20 cellular contexts compared by ENCODE assay signal in the genomic region with DNA sequence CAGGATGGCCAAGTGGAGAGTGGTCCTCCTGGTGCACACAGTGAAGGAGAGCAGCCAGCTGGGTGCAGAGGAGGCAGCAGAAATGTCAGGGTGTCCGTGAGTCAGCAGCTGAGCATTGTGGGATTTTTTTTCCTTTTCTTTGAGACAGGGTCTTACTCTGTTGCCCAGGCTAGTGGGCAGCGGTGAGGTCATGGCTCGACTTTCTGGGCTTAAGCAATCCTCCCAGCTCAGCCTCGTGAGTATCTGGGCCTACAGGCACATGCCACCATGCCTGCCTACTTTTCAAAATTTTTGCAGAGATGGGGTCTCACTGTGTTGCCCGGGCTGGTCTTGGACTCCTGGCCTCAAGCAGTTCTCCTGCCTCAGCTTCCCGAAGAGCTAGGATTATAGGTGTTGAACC. TPM values are rescaled to one million over a fixed set of nuclear protein-coding genes. Genes with fewer than 3 reads are reported as not detected.
A peak's percentile ranks its signal among the peaks of the same experiment; 100 is the strongest.
DNase-seq lines count a peak whose midpoint lies in the region; ATAC-seq, FAIRE-seq and TF ChIP-seq lines count a peak whose summit lies in the region.
"Had no signal": no experiment of that assay in that cellular context is flagged by ENCODE, and none has a peak within 500 bp of the region (broad histone marks: within the 10 kb centered on the region; RNA-seq: fewer than 3 reads in every experiment).

No MANE protein-coding gene starts in this region.

- no TSS peak for BruUV-seq in endothelial cell of umbilical vein (replicated peaks; lab: Mats Ljungman, UMichigan)

- H3K36me3 Mint-ChIP-seq in WTC11: no peaks in the 10 kb centered on the region
- H3K36me3 Mint-ChIP-seq in CD4-positive, alpha-beta memory T cell: peaks cover 6 to 15% of the 10 kb centered on the region in 2 donors
- H3K36me3 Mint-ChIP-seq in activated T-cell treated with anti-CD3 and anti-CD28 coated beads, Interleukin-2, amount 50 U/mL, for 24 hours (ENCODE audit: low read depth): peaks cover 18% of the 10 kb centered on the region

- no peaks in the 10 kb centered on the region for H3K9me1 ChIP-seq in endothelial cell of umbilical vein (replicated peaks; ENCODE audit: control insufficient read depth, extremely low read depth, insufficient read depth, low read length)

- H3K4me3 Mint-ChIP-seq in WTC11: no peak overlapping the region
- H3K4me3 Mint-ChIP-seq in CD4-positive, alpha-beta memory T cell: peak overlapping the region in 3 of 8 donors; percentile 17 to 49 (median 36)
- H3K4me3 Mint-ChIP-seq in activated T-cell treated with anti-CD3 and anti-CD28 coated beads, Interleukin-2, amount 50 U/mL, for 24 hours: no peak overlapping the region
- H3K4me3 Mint-ChIP-seq: GM23338 had no signal

- no peaks in the 10 kb centered on the region for H3K27me3 ChIP-seq in BLaER1
- no peaks in the 10 kb centered on the region for H3K27me3 ChIP-seq in endothelial cell of umbilical vein (ENCODE audit: control insufficient read depth in 2 of 2, insufficient read depth in 2 of 2, low read length in 2 of 2)
- H3K27me3 ChIP-seq in CD4-positive, alpha-beta memory T cell (ENCODE audit: insufficient read depth, low read length): no peaks in the 10 kb centered on the region

- H2AFZ ChIP-seq in endothelial cell of umbilical vein (ENCODE audit: low read depth, low read length): no peak overlapping the region
- H2AFZ ChIP-seq: GM23338 had no signal

- TF ChIP-seq POLR2A in GM12891 (IDR thresholded peaks at IDR 0.05; ENCODE audit: low read depth, low read length) (no peak), endothelial cell of umbilical vein (IDR thresholded peaks at IDR 0.05; ENCODE audit: low read depth, low read length) (no peak)

- H4K20me1 ChIP-seq in BLaER1 (peaks cover 100% of the 10 kb centered on the region), endothelial cell of umbilical vein (replicated peaks; ENCODE audit: control insufficient read depth, extremely low read depth, insufficient read depth, low read length) (peaks cover 6% of the 10 kb centered on the region)

- ATAC-seq in WTC11: no peak
- ATAC-seq: GM23338, Right ventricle myocardium inferior had no signal

- POLR2A ChIA-PET in WTC11 (lab: Charles Lee): no interaction called here
- POLR2A ChIA-PET in endothelial cell of umbilical vein (lab: Charles Lee): no interaction called here
- POLR2A ChIA-PET in CD4-positive, alpha-beta memory T cell (lab: Charles Lee; ENCODE audit: partially characterized antibody): interaction anchor here (1.2 kb wide), 1 partner anchor 13 kb away, joined by 3 read pairs; no protein-coding TSS in a partner anchor

- H3K9ac ChIP-seq in BLaER1 (no peak overlapping the region), endothelial cell of umbilical vein (replicated peaks; ENCODE audit: extremely low read depth, insufficient read depth, low read length) (no peak overlapping the region)

- TF ChIP-seq CTCF in WTC11 (IDR thresholded peaks at IDR 0.05): no peak
- TF ChIP-seq CTCF in endothelial cell of umbilical vein (IDR thresholded peaks at IDR 0.05; ENCODE audit: extremely low read depth in 1 of 2, insufficient read depth in 1 of 2, low read depth in 1 of 2, low read length in 2 of 2): no peak

- H3K27ac Mint-ChIP-seq in WTC11: no peak overlapping the region
- peak overlapping the region in 1 of 7 donors; percentile 74 for H3K27ac Mint-ChIP-seq in CD4-positive, alpha-beta memory T cell
- no peak overlapping the region for H3K27ac Mint-ChIP-seq in activated T-cell treated with anti-CD3 and anti-CD28 coated beads, Interleukin-2, amount 50 U/mL, for 24 hours
- H3K27ac Mint-ChIP-seq: GM23338 had no signal

- H3K4me1 ChIP-seq in BLaER1 (peaks cover 75% of the 10 kb centered on the region), endothelial cell of umbilical vein (ENCODE audit: control insufficient read depth, extremely low read depth, insufficient read depth, low read length) (peaks cover 7% of the 10 kb centered on the region)
- peaks cover 94% of the 10 kb centered on the region for H3K4me1 ChIP-seq in CD4-positive, alpha-beta memory T cell (ENCODE audit: insufficient read depth, low read length)

- DNase-seq in GM12891 (ENCODE audit: insufficient read length, low spot score): no peak
- DNase-seq in WTC11 (ENCODE audit: low spot score): no peak
- DNase-seq in endothelial cell of umbilical vein (ENCODE audit: low read depth, low spot score): no peak
- no peak for DNase-seq in CD4-positive, alpha-beta memory T cell
- no peak for DNase-seq in NCI-H524 (lab: John Stamatoyannopoulos, UW)
- no peak for DNase-seq in activated T-cell treated with anti-CD3 and anti-CD28 coated beads, Interleukin-2, amount 50 U/mL, for 24 hours
- DNase-seq: C1 segment of cervical spinal cord, DMS53, GDM1, HCEC 1CT, Kasumi-1, NCI-H1694, NCI-H2081, NCI-H2171, NCI-H345, NCI-H82 had no signal

- H3K4me2 ChIP-seq in BLaER1: peak overlapping the region; percentile 23
- H3K4me2 ChIP-seq in endothelial cell of umbilical vein (ENCODE audit: insufficient read depth, low read length): no peak overlapping the region
- H3K4me2 ChIP-seq: GM23338 had no signal

- CTCF ChIA-PET in WTC11 (lab: Charles Lee): no interaction called here
- CTCF ChIA-PET in endothelial cell of umbilical vein (lab: Charles Lee): no interaction called here
- CTCF ChIA-PET in CD4-positive, alpha-beta memory T cell (lab: Charles Lee; ENCODE audit: partially characterized antibody): no interaction called here

- no peaks in the 10 kb centered on the region for H3K9me3 Mint-ChIP-seq in WTC11
- H3K9me3 Mint-ChIP-seq in CD4-positive, alpha-beta memory T cell: no peaks in the 10 kb centered on the region
- no peaks in the 10 kb centered on the region for H3K9me3 Mint-ChIP-seq in activated T-cell treated with anti-CD3 and anti-CD28 coated beads, Interleukin-2, amount 50 U/mL, for 24 hours
- H3K9me3 Mint-ChIP-seq: GM23338 had no signal

- FAIRE-seq in GM12891 (lab: Jason Lieb, UNC) (no peak), endothelial cell of umbilical vein (lab: Jason Lieb, UNC) (peak; percentile 44)

- H3K36me3 ChIP-seq in BLaER1 (peaks cover 30% of the 10 kb centered on the region), endothelial cell of umbilical vein (ENCODE audit: control insufficient read depth in 2 of 2, extremely low read depth in 1 of 2, insufficient read depth in 2 of 2, low read length in 2 of 2) (no peaks in the 10 kb centered on the region)
- H3K36me3 ChIP-seq in CD4-positive, alpha-beta memory T cell (ENCODE audit: insufficient read depth, low read length): no peaks in the 10 kb centered on the region

- H3K79me2 ChIP-seq in endothelial cell of umbilical vein (ENCODE audit: control insufficient read depth, insufficient read depth, low read length): peaks cover 96% of the 10 kb centered on the region

- dilution Hi-C loops in endothelial cell of umbilical vein (cut with MboI; ENCODE audit: extremely low pct_ligation_motif_present, low sequenced_read_pairs): no loop called here

- H3K4me3 ChIP-seq in BLaER1 (no peak overlapping the region), endothelial cell of umbilical vein (replicated peaks in 1 of 3; ENCODE audit: insufficient read depth in 1 of 3, low read depth in 1 of 3, low read length in 3 of 3) (no peak overlapping the region)
- H3K4me3 ChIP-seq in CD4-positive, alpha-beta memory T cell (ENCODE audit: low read length in 2 of 2): no peak overlapping the region
- H3K4me3 ChIP-seq: GM23338, SK-N-MC had no signal

- H3K9me3 ChIP-seq in BLaER1: no peaks in the 10 kb centered on the region
- no peaks in the 10 kb centered on the region for H3K9me3 ChIP-seq in endothelial cell of umbilical vein (replicated peaks; ENCODE audit: control insufficient read depth, insufficient read depth, low read length)
- no peaks in the 10 kb centered on the region for H3K9me3 ChIP-seq in CD4-positive, alpha-beta memory T cell (ENCODE audit: control insufficient read depth in 1 of 2, low read length in 2 of 2)

- no peaks in the 10 kb centered on the region for H3K27me3 Mint-ChIP-seq in WTC11 (ENCODE audit: low read depth)
- no peaks in the 10 kb centered on the region for H3K27me3 Mint-ChIP-seq in CD4-positive, alpha-beta memory T cell
- H3K27me3 Mint-ChIP-seq in activated T-cell treated with anti-CD3 and anti-CD28 coated beads, Interleukin-2, amount 50 U/mL, for 24 hours: no peaks in the 10 kb centered on the region

- peaks cover 90% of the 10 kb centered on the region for H3K4me1 Mint-ChIP-seq in WTC11
- H3K4me1 Mint-ChIP-seq in CD4-positive, alpha-beta memory T cell: peaks cover 77 to 99% (median 89%) of the 10 kb centered on the region in 4 donors
- H3K4me1 Mint-ChIP-seq in activated T-cell treated with anti-CD3 and anti-CD28 coated beads, Interleukin-2, amount 50 U/mL, for 24 hours (ENCODE audit: low read depth): peaks cover 98% of the 10 kb centered on the region

- intact Hi-C loops in endothelial cell of umbilical vein (cut with micrococcal nuclease): no loop called here
- intact Hi-C loops in CD4-positive, alpha-beta memory T cell (cut with micrococcal nuclease): no loop called here

- H3K27ac ChIP-seq in BLaER1 (no peak overlapping the region), endothelial cell of umbilical vein (ENCODE audit: insufficient read depth, low read depth, low read length) (no peak overlapping the region)
- no peak overlapping the region for H3K27ac ChIP-seq in CD4-positive, alpha-beta memory T cell (ENCODE audit: low read depth, low read length)

TF ChIP-seq in GM12891, 5 proteins besides CTCF, POLR2A, EP300 and RAD21 (continues in another document):
- TF ChIP-seq PAX5 (IDR thresholded peaks at IDR 0.05; ENCODE audit: insufficient read depth, low read length, severe bottlenecking) (no peak), POLR2AphosphoS5 (IDR thresholded peaks at IDR 0.05; ENCODE audit: low read depth, low read length) (no peak)

TF ChIP-seq in endothelial cell of umbilical vein, 7 proteins besides CTCF, POLR2A, EP300 and RAD21:
- TF ChIP-seq MYC (IDR thresholded peaks at IDR 0.05; ENCODE audit: low read depth, low read length): no peak

RNA-seq across cellular contexts. Expression of a gene that starts 16.0 kb away (rescaled TPM):
- polyA plus RNA-seq in GM12891 (2012; ENCODE audit: low read depth, missing spikeins): 36.8 TPM
- 53.8 to 60.3 TPM (median 55.9 TPM) in 3 replicates for total RNA-seq in WTC11 (2021)
- total RNA-seq in endothelial cell of umbilical vein: 81.3 and 89.5 TPM in 2 replicates
- 19.9 and 21.8 TPM in 2 replicates for polyA plus RNA-seq in endothelial cell of umbilical vein
- polyA plus RNA-seq in endothelial cell of umbilical vein (2011; cell fraction: cytosol; rRNA removed): 23.4 and 24.0 TPM in 2 replicates
- 77.1 and 78.2 TPM in 2 replicates for polyA plus RNA-seq in endothelial cell of umbilical vein (2011; cell fraction: nucleus; rRNA removed)
- 25.7 and 28.8 TPM in 2 replicates for polyA plus RNA-seq in endothelial cell of umbilical vein (2012)
- 154 and 179 TPM in 2 replicates for polyA minus RNA-seq in endothelial cell of umbilical vein
- 26.9 TPM for polyA minus RNA-seq in endothelial cell of umbilical vein (2011; cell fraction: cytosol; rRNA and poly(A)+ RNA removed)
- polyA minus RNA-seq in endothelial cell of umbilical vein (2011; cell fraction: nucleus; rRNA and poly(A)+ RNA removed): 366 and 441 TPM in 2 replicates
- 100 to 1,000 TPM; 118 to 131 TPM for total RNA-seq in CD4-positive, alpha-beta memory T cell
- polyA plus RNA-seq in CD4-positive, alpha-beta memory T cell: 10 to 100 TPM in 1 of 2 donors, 1 to 10 TPM in 1; 5.4 to 26.5 TPM
